Comparison of ENCODE assay signal across 10 cellular contexts in the genomic region with DNA sequence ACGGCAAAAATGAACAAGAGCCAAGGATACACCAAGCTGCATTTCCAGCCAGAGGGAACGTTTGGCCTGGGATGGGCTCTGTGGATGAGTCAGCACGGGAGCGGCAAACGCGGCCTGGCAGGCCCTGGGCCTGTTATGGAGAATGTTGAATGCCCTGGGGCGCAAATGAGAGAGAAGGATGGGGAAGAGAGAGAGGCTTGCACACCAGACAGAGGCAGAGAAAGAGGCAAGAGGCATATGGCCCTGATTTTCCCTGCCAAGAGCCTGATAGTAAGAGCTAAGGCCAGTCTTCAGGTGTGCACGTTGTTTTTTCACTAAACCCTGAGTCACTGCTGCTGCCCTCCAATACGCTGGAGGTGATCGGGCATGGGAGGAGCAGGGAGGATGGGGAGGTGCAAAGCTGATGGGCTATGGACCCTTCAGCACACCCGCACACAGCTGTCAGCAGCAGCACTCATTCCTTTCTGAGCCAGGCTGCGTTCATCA.
DNase-seq lines count a peak whose midpoint lies in the region; ATAC-seq and TF ChIP-seq lines count a peak whose summit lies in the region.
"Had no signal": no experiment of that assay in that cellular context is flagged by ENCODE, and none has a peak within 500 bp of the region (broad histone marks: within the 10 kb centered on the region; RNA-seq: fewer than 3 reads in every experiment).

No MANE protein-coding gene starts in this region.

- peaks cover 55% of the 10 kb centered on the region for H3K4me1 ChIP-seq in adipocyte (ENCODE audit: control insufficient read depth, insufficient read depth, low read length)

- peak overlapping the region; percentile 29 for H3K4me3 ChIP-seq in adipocyte (ENCODE audit: low read length)
- H3K4me3 ChIP-seq: body of pancreas, lung had no signal

- H3K36me3 Mint-ChIP-seq in type B pancreatic cell = no peaks in the 10 kb centered on the region

- H3K4me3 Mint-ChIP-seq in type B pancreatic cell = no peak overlapping the region

- no peaks in the 10 kb centered on the region for H3K36me3 ChIP-seq in adipocyte (ENCODE audit: control insufficient read depth, insufficient read depth, low read length, severe bottlenecking)

- DNase-seq in HS-5 (ENCODE audit: low read depth) (peak; percentile 64), adipocyte (ENCODE audit: low read depth) (peak; percentile 95), hepatic stellate cell (ENCODE audit: low spot score) (peak; percentile 58), type B pancreatic cell (ENCODE audit: extremely low spot score, unreplicated experiment) (no peak), Right ventricle myocardium superior (no peak)
- DNase-seq: body of pancreas had no signal

- peak overlapping the region; percentile 79 for H3K27ac Mint-ChIP-seq in type B pancreatic cell

- H3K4me1 Mint-ChIP-seq in type B pancreatic cell (ENCODE audit: unreplicated experiment) = peaks cover 24% of the 10 kb centered on the region

- peaks cover 3% of the 10 kb centered on the region for H3K9me3 Mint-ChIP-seq in type B pancreatic cell

- peak overlapping the region; percentile 74 for H3K9ac ChIP-seq in adipocyte (ENCODE audit: low read length)
- H3K9ac ChIP-seq: KMS-11 had no signal

- H3K27me3 Mint-ChIP-seq in type B pancreatic cell = peaks cover 1% of the 10 kb centered on the region

- ATAC-seq in Right ventricle myocardium superior (ENCODE audit: poor library complexity) (no peak), HG03108 (IDR thresholded peaks at IDR 0.05; ENCODE audit: unreplicated experiment) (no peak), HG02759 (IDR thresholded peaks at IDR 0.05; ENCODE audit: unreplicated experiment) (no peak)
- ATAC-seq: body of pancreas had no signal

- H3K9me3 ChIP-seq in adipocyte (ENCODE audit: control insufficient read depth, low read length) = no peaks in the 10 kb centered on the region
- H3K9me3 ChIP-seq: body of pancreas had no signal

- TF ChIP-seq CTCF in type B pancreatic cell (conservative IDR thresholded peaks at IDR 0.05) = no peak

- intact Hi-C loops in Right ventricle myocardium superior (cut with DNase I) = no loop called here

- no peaks in the 10 kb centered on the region for H3K27me3 ChIP-seq in adipocyte (replicated peaks; ENCODE audit: control insufficient read depth, insufficient read depth, low read length)
- H3K27me3 ChIP-seq: body of pancreas had no signal

Comparison
In these comparisons a context has a peak if more than half of its experiments do, and no peak if none do; other contexts are left out.
1. DNase-seq: peak in HS-5 (single experiment), adipocyte (single experiment) and hepatic stellate cell (single experiment); none in type B pancreatic cell (single experiment) and Right ventricle myocardium superior (single experiment).